In the genomic region with DNA sequence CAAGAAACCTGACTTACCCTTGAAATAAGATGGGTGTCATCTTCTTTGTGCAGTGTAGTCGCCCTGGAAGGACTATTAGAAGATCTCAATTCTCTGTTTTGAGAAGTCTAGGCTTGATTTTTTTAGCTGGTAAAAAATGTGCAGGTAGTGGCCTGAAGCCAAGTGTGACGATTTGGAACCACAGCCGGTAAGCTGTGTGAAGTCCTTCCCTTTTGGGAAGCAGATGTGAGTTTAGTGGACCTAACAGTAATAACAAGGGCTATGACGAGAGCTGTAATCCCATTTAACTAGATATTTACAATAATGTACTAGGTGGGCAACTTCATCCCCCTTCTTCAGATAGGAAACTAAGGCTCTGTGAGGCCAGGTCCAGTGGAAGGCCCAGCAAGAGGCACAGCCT, we compare ENCODE assay signal across 15 cellular contexts.
DNase-seq lines count a peak whose midpoint lies in the region; ATAC-seq and TF ChIP-seq lines count a peak whose summit lies in the region.
"Had no signal": no experiment of that assay in that cellular context is flagged by ENCODE, and none has a peak within 500 bp of the region (broad histone marks: within the 10 kb centered on the region; RNA-seq: fewer than 3 reads in every experiment).

No MANE protein-coding gene starts in this region.

- peak overlapping the region; percentile 31 for H2BK120ac ChIP-seq in trophoblast cell (ENCODE audit: insufficient read depth, low read length, poor library complexity)

- no peak overlapping the region for H2AK5ac ChIP-seq in trophoblast cell (ENCODE audit: low read length)

- H2BK5ac ChIP-seq in trophoblast cell (ENCODE audit: low read depth, low read length, poor library complexity), result no peak overlapping the region

- no peak overlapping the region for H3K4me2 ChIP-seq in trophoblast cell (ENCODE audit: low read length)

- H4K91ac ChIP-seq in trophoblast cell (ENCODE audit: low read depth, low read length), result no peak overlapping the region

- WGBS in trophoblast cell (ENCODE audit: extremely low coverage, insufficient coverage, insufficient read length), result no CpG with 5 or more reads among the region's 4 CpGs

- no peaks in the 10 kb centered on the region for H3K36me3 ChIP-seq in right atrium auricular region
- H3K36me3 ChIP-seq in trophoblast cell (ENCODE audit: control insufficient read depth in 1 of 2, insufficient read depth in 2 of 2, low read length in 2 of 2), result no peaks in the 10 kb centered on the region
- H3K36me3 ChIP-seq: left lung had no signal

- H3K4me1 ChIP-seq in right atrium auricular region, result peaks cover 0 to 37% of the 10 kb centered on the region in 2 donors
- H3K4me1 ChIP-seq in trophoblast cell (ENCODE audit: control insufficient read depth in 1 of 2, insufficient read depth in 2 of 2, low read length in 2 of 2), result peaks cover 17 to 18% of the 10 kb centered on the region in 2 experiments

- H3K4me3 Mint-ChIP-seq in activated CD8-positive, alpha-beta T cell treated with anti-CD3 and anti-CD28 coated beads, Interleukin-2, amount 10 ng/mL, durations not matched to agents 7 days and 5 days, result no peak overlapping the region
- H3K4me3 Mint-ChIP-seq: activated naive CD8-positive, alpha-beta T cell treated with anti-CD3 and anti-CD28 coated beads for 36 hours; stimulated activated naive CD8-positive, alpha-beta T cell treated with anti-CD3 and anti-CD28 coated beads, Interleukin-15, Interleukin-2, amounts not matched to agents 100 ng/mL and 50 ng/mL, for 24 hours had no signal

- H3K27me3 Mint-ChIP-seq in activated CD8-positive, alpha-beta T cell treated with anti-CD3 and anti-CD28 coated beads, Interleukin-2, amount 10 ng/mL, durations not matched to agents 7 days and 5 days (ENCODE audit: low read depth), result peaks cover 5% of the 10 kb centered on the region
- H3K27me3 Mint-ChIP-seq: activated naive CD8-positive, alpha-beta T cell treated with anti-CD3 and anti-CD28 coated beads for 36 hours; stimulated activated naive CD8-positive, alpha-beta T cell treated with anti-CD3 and anti-CD28 coated beads, Interleukin-15, Interleukin-2, amounts not matched to agents 100 ng/mL and 50 ng/mL, for 24 hours had no signal

- no peak overlapping the region for H3K14ac ChIP-seq in trophoblast cell (ENCODE audit: low read length)

- CTCF ChIA-PET in activated CD8-positive, alpha-beta T cell treated with anti-CD3 and anti-CD28 coated beads, Interleukin-2, amount 10 ng/mL, durations not matched to agents 7 days and 5 days (lab: Charles Lee), result no interaction called here

- POLR2A ChIA-PET in activated CD8-positive, alpha-beta T cell treated with anti-CD3 and anti-CD28 coated beads, Interleukin-2, amount 10 ng/mL, durations not matched to agents 7 days and 5 days (lab: Charles Lee), result no interaction called here

- H2AFZ ChIP-seq in trophoblast cell (ENCODE audit: insufficient read depth, low read length, poor library complexity), result no peak overlapping the region

- H4K12ac ChIP-seq in trophoblast cell (ENCODE audit: low read depth, low read length), result no peak overlapping the region

- H3K79me1 ChIP-seq in trophoblast cell (ENCODE audit: low read length), result peaks cover 8% of the 10 kb centered on the region

- no peak overlapping the region for H3K27ac Mint-ChIP-seq in activated CD8-positive, alpha-beta T cell treated with anti-CD3 and anti-CD28 coated beads, Interleukin-2, amount 10 ng/mL, durations not matched to agents 7 days and 5 days
- H3K27ac Mint-ChIP-seq: activated naive CD8-positive, alpha-beta T cell treated with anti-CD3 and anti-CD28 coated beads for 36 hours; IgD-negative memory B cell; stimulated activated naive CD8-positive, alpha-beta T cell treated with anti-CD3 and anti-CD28 coated beads, Interleukin-15, Interleukin-2, amounts not matched to agents 100 ng/mL and 50 ng/mL, for 24 hours had no signal

- H3K27me3 ChIP-seq in right atrium auricular region, result no peaks in the 10 kb centered on the region
- no peaks in the 10 kb centered on the region for H3K27me3 ChIP-seq in trophoblast cell (ENCODE audit: insufficient read depth, low read length)
- H3K27me3 ChIP-seq: left lung had no signal

- no peaks in the 10 kb centered on the region for H3K9me3 Mint-ChIP-seq in activated CD8-positive, alpha-beta T cell treated with anti-CD3 and anti-CD28 coated beads, Interleukin-2, amount 10 ng/mL, durations not matched to agents 7 days and 5 days (ENCODE audit: insufficient read depth)
- H3K9me3 Mint-ChIP-seq: activated naive CD8-positive, alpha-beta T cell treated with anti-CD3 and anti-CD28 coated beads for 36 hours; IgD-negative memory B cell; stimulated activated naive CD8-positive, alpha-beta T cell treated with anti-CD3 and anti-CD28 coated beads, Interleukin-15, Interleukin-2, amounts not matched to agents 100 ng/mL and 50 ng/mL, for 24 hours had no signal

- H3K4me3 ChIP-seq in right atrium auricular region (no peak overlapping the region), trophoblast cell (ENCODE audit: low read depth, low read length) (no peak overlapping the region)
- H3K4me3 ChIP-seq: left lung had no signal

- ATAC-seq in activated CD8-positive, alpha-beta T cell treated with anti-CD3 and anti-CD28 coated beads, Interleukin-2, amount 10 ng/mL, durations not matched to agents 7 days and 5 days, result no peak
- ATAC-seq: activated CD4-positive, CD25-positive, alpha-beta regulatory T cell treated with anti-CD3 and anti-CD28 coated beads, Interleukin-2, amount 50 U/mL, for 24 hours had no signal

- H3K9ac ChIP-seq in trophoblast cell (ENCODE audit: low read length), result no peak overlapping the region

- TF ChIP-seq CTCF in right atrium auricular region (IDR thresholded peaks at IDR 0.05), result no peak

- H3K4ac ChIP-seq in trophoblast cell (ENCODE audit: low read depth, low read length), result no peak overlapping the region

- no peak overlapping the region for H2BK12ac ChIP-seq in trophoblast cell (ENCODE audit: low read length)

- no peak overlapping the region for H3K23ac ChIP-seq in trophoblast cell (ENCODE audit: low read length)

- no peaks in the 10 kb centered on the region for H3K4me1 Mint-ChIP-seq in activated CD8-positive, alpha-beta T cell treated with anti-CD3 and anti-CD28 coated beads, Interleukin-2, amount 10 ng/mL, durations not matched to agents 7 days and 5 days (ENCODE audit: low read depth)
- H3K4me1 Mint-ChIP-seq: activated naive CD8-positive, alpha-beta T cell treated with anti-CD3 and anti-CD28 coated beads for 36 hours had no signal

- H4K8ac ChIP-seq in trophoblast cell (ENCODE audit: low read depth, low read length), result no peak overlapping the region

- no peaks in the 10 kb centered on the region for H3K36me3 Mint-ChIP-seq in activated CD8-positive, alpha-beta T cell treated with anti-CD3 and anti-CD28 coated beads, Interleukin-2, amount 10 ng/mL, durations not matched to agents 7 days and 5 days (ENCODE audit: low read depth)
- H3K36me3 Mint-ChIP-seq: activated naive CD8-positive, alpha-beta T cell treated with anti-CD3 and anti-CD28 coated beads for 36 hours; IgD-negative memory B cell had no signal

- no peaks in the 10 kb centered on the region for H3K79me2 ChIP-seq in trophoblast cell (ENCODE audit: control insufficient read depth, insufficient read depth, low read length, poor library complexity)

- peak; percentile 44 for DNase-seq in DMS 273 (lab: John Stamatoyannopoulos, UW; ENCODE audit: unreplicated experiment)
- peak; percentile 51 for DNase-seq in SHP77 treated with DMSO at 0.1 percent for 48 hours (lab: John Stamatoyannopoulos, UW)
- no peak for DNase-seq in right atrium auricular region (ENCODE audit: low spot score)
- peak; percentile 30 to 58 for DNase-seq in trophoblast cell
- no peak for DNase-seq in HCEC 1CT
- DNase-seq in activated CD8-positive, alpha-beta memory T cell treated with anti-CD3 and anti-CD28 coated beads, Interleukin-2, amount 50 U/mL, for 48 hours, result no peak
- DNase-seq in activated CD8-positive, alpha-beta T cell treated with anti-CD3 and anti-CD28 coated beads, Interleukin-2, amount 10 ng/mL, durations not matched to agents 7 days and 5 days, result no peak
- no peak for DNase-seq in iPS-NIHi7 (ENCODE audit: extremely low spot score)
- DNase-seq: activated naive CD8-positive, alpha-beta T cell treated with anti-CD3 and anti-CD28 coated beads for 36 hours; activated T-cell treated with anti-CD3 and anti-CD28 coated beads for 4 hours; DMS79 treated with DMSO at 0.1 percent for 48 hours; left lung had no signal

- H3K9me3 ChIP-seq in right atrium auricular region (no peaks in the 10 kb centered on the region), trophoblast cell (ENCODE audit: insufficient read depth, low read depth, low read length) (no peaks in the 10 kb centered on the region)
- H3K9me3 ChIP-seq: left lung had no signal

- no peak overlapping the region for H3K18ac ChIP-seq in trophoblast cell (ENCODE audit: low read length)

- H3K27ac ChIP-seq in right atrium auricular region (peak overlapping the region; percentile 41 to 66), trophoblast cell (ENCODE audit: low read depth, low read length) (no peak overlapping the region)
- H3K27ac ChIP-seq: left lung had no signal

Comparison
In these comparisons a context has a peak if more than half of its experiments do, and no peak if none do; other contexts are left out.
1. DNase-seq: peak in DMS 273 (single experiment), SHP77 treated with DMSO at 0.1 percent for 48 hours (single experiment) and trophoblast cell (2 of 2); none in right atrium auricular region (single experiment), HCEC 1CT (single experiment), activated CD8-positive, alpha-beta memory T cell treated with anti-CD3 and anti-CD28 coated beads, Interleukin-2, amount 50 U/mL, for 48 hours (single experiment), activated CD8-positive, alpha-beta T cell treated with anti-CD3 and anti-CD28 coated beads, Interleukin-2, amount 10 ng/mL, durations not matched to agents 7 days and 5 days (single experiment) and iPS-NIHi7 (single experiment).